13 cellular contexts compared by ENCODE assay signal in genomic region chr13:49569993-49570689, GRCh38. TPM values are rescaled to one million over a fixed set of nuclear protein-coding genes. Genes with fewer than 3 reads are reported as not detected.
DNase-seq lines count a peak whose midpoint lies in the region; ATAC-seq and TF ChIP-seq lines count a peak whose summit lies in the region.
"Had no signal": no experiment of that assay in that cellular context is flagged by ENCODE, and none has a peak within 500 bp of the region (broad histone marks: within the 10 kb centered on the region; RNA-seq: fewer than 3 reads in every experiment).

No MANE protein-coding gene starts in this region.

- ATAC-seq in GM19463 (IDR thresholded peaks at IDR 0.05; ENCODE audit: unreplicated experiment), result peak; percentile 43
- ATAC-seq in esophagus mucosa, result peak; percentile 91

- H3K4me3 ChIP-seq in OCI-LY7 (ENCODE audit: low read depth, low read length, poor library complexity, severe bottlenecking) (no peak overlapping the region), adrenal gland (no peak overlapping the region), right atrium auricular region (no peak overlapping the region), left ventricle myocardium inferior (no peak overlapping the region)
- H3K4me3 ChIP-seq: SJCRH30 had no signal

- peaks cover 12% of the 10 kb centered on the region for H3K4me1 Mint-ChIP-seq in T-helper 2 cell treated with Interferon-gamma antibody and Interleukin-4, amounts not matched to agents 5 μg/mL and 100 μg/mL, for 36 hours (ENCODE audit: low read depth)

- H3K27me3 Mint-ChIP-seq in T-helper 2 cell treated with Interferon-gamma antibody and Interleukin-4, amounts not matched to agents 5 μg/mL and 100 μg/mL, for 36 hours (ENCODE audit: low read depth), result no peaks in the 10 kb centered on the region
- H3K27me3 Mint-ChIP-seq: IgD-negative memory B cell had no signal

- TF ChIP-seq POLR2A in adrenal gland (IDR thresholded peaks at IDR 0.05), result no peak

- no peak overlapping the region for H3K4me3 Mint-ChIP-seq in T-helper 2 cell treated with Interferon-gamma antibody and Interleukin-4, amounts not matched to agents 5 μg/mL and 100 μg/mL, for 36 hours
- H3K4me3 Mint-ChIP-seq: IgD-negative memory B cell had no signal

- H3K27ac ChIP-seq in OCI-LY7 (ENCODE audit: low read depth, low read length, poor library complexity, severe bottlenecking), result no peak overlapping the region
- H3K27ac ChIP-seq in adrenal gland, result no peak overlapping the region
- no peak overlapping the region for H3K27ac ChIP-seq in right atrium auricular region
- no peak overlapping the region for H3K27ac ChIP-seq in left ventricle myocardium inferior (replicated peaks)
- H3K27ac ChIP-seq: SJCRH30 had no signal

- H3K27me3 ChIP-seq in adrenal gland, result no peaks in the 10 kb centered on the region
- H3K27me3 ChIP-seq in right atrium auricular region, result no peaks in the 10 kb centered on the region
- H3K27me3 ChIP-seq in left ventricle myocardium inferior (ENCODE audit: low read depth), result no peaks in the 10 kb centered on the region
- H3K27me3 ChIP-seq: SJCRH30 had no signal

- DNase-seq in Daoy (ENCODE audit: low read depth) (peak; percentile 4), OCI-LY7 (ENCODE audit: low spot score) (no peak), adrenal gland (no peak), right atrium auricular region (ENCODE audit: low spot score) (no peak), left ventricle myocardium inferior (no peak)
- DNase-seq in T-helper 2 cell treated with Interferon-gamma antibody and Interleukin-4, amounts not matched to agents 5 μg/mL and 100 μg/mL, for 36 hours (ENCODE audit: low spot score), result no peak
- DNase-seq: activated CD4-positive, CD25-positive, alpha-beta regulatory T cell treated with anti-CD3 and anti-CD28 coated beads, Interleukin-2, amount 50 U/mL, for 72 hours; NCI-H2171 treated with DMSO at 0.1 percent for 48 hours; SJCRH30 had no signal

- no peaks in the 10 kb centered on the region for H3K79me2 ChIP-seq in OCI-LY7 (ENCODE audit: insufficient read depth, low read depth, low read length)

- H3K36me3 ChIP-seq in OCI-LY7 (ENCODE audit: insufficient read depth, low read length), result peaks cover 22% of the 10 kb centered on the region
- peaks cover 0 to 12% of the 10 kb centered on the region in 2 donors for H3K36me3 ChIP-seq in adrenal gland (replicated peaks in 1 of 2)
- peaks cover 6% of the 10 kb centered on the region for H3K36me3 ChIP-seq in right atrium auricular region
- H3K36me3 ChIP-seq in left ventricle myocardium inferior, result peaks cover 10% of the 10 kb centered on the region

- CTCF ChIA-PET in OCI-LY7 (lab: Charles Lee; ENCODE audit: unreplicated experiment), result interaction anchor here (0.5 kb wide), 1 partner anchor 55 kb away, joined by 3 read pairs; no protein-coding TSS in a partner anchor

- H3K4me1 ChIP-seq in OCI-LY7 (ENCODE audit: insufficient read depth, low read length, poor library complexity, severe bottlenecking) (peaks cover 6% of the 10 kb centered on the region), adrenal gland (replicated peaks in 1 of 2) (peaks cover 0 to 14% of the 10 kb centered on the region in 2 donors), right atrium auricular region (no peaks in the 10 kb centered on the region), left ventricle myocardium inferior (peaks cover 15% of the 10 kb centered on the region)
- H3K4me1 ChIP-seq: SJCRH30 had no signal

- WGBS in adrenal gland, 4 donors, result 40 to 78% (median 57%) methylated on average over 1 of the region's 1 CpG

- no peaks in the 10 kb centered on the region for H3K9me2 ChIP-seq in OCI-LY7 (ENCODE audit: insufficient read depth, low read length)

- H3K9me3 ChIP-seq in OCI-LY7 (ENCODE audit: low read length) (no peaks in the 10 kb centered on the region), adrenal gland (replicated peaks in 1 of 3) (no peaks in the 10 kb centered on the region), right atrium auricular region (no peaks in the 10 kb centered on the region), left ventricle myocardium inferior (replicated peaks) (no peaks in the 10 kb centered on the region)
- H3K9me3 ChIP-seq: SJCRH30 had no signal

- no peak overlapping the region for H3K4me2 ChIP-seq in OCI-LY7 (ENCODE audit: low read length)

- no peak overlapping the region for H2AFZ ChIP-seq in OCI-LY7 (ENCODE audit: low read length)

- H4K20me1 ChIP-seq in OCI-LY7 (ENCODE audit: insufficient read depth, low read length), result no peaks in the 10 kb centered on the region

- peak overlapping the region; percentile 72 for H3K27ac Mint-ChIP-seq in T-helper 2 cell treated with Interferon-gamma antibody and Interleukin-4, amounts not matched to agents 5 μg/mL and 100 μg/mL, for 36 hours
- H3K27ac Mint-ChIP-seq: IgD-negative memory B cell had no signal

- POLR2A ChIA-PET in OCI-LY7 (lab: Charles Lee), result interaction anchor here (0.6 to 1.1 kb wide), 3 partner anchors 9 to 306 kb away, joined by 3 to 5 read pairs (median 4); partner anchors contain the start of gene RCBTB1

- TF ChIP-seq CTCF in OCI-LY7 (conservative IDR thresholded peaks at IDR 0.05; ENCODE audit: low read length), result no peak
- no peak for TF ChIP-seq CTCF in adrenal gland (IDR thresholded peaks at IDR 0.05)
- no peak for TF ChIP-seq CTCF in right atrium auricular region (IDR thresholded peaks at IDR 0.05)
- no peak for TF ChIP-seq CTCF in left ventricle myocardium inferior (IDR thresholded peaks at IDR 0.05; ENCODE audit: borderline replicate concordance)

- intact Hi-C loops in OCI-LY7 (cut with micrococcal nuclease; ENCODE audit: unreplicated experiment) (no loop called here), adrenal gland (cut with DNase I) (no loop called here), left ventricle myocardium inferior (cut with micrococcal nuclease) (no loop called here)

- H3K36me3 Mint-ChIP-seq in T-helper 2 cell treated with Interferon-gamma antibody and Interleukin-4, amounts not matched to agents 5 μg/mL and 100 μg/mL, for 36 hours (ENCODE audit: low read depth), result peaks cover 6% of the 10 kb centered on the region

- BruUV-seq in OCI-LY7 (replicated peaks; lab: Mats Ljungman, UMichigan), result no TSS peak

- no peaks in the 10 kb centered on the region for H3K9me3 Mint-ChIP-seq in T-helper 2 cell treated with Interferon-gamma antibody and Interleukin-4, amounts not matched to agents 5 μg/mL and 100 μg/mL, for 36 hours
- H3K9me3 Mint-ChIP-seq: IgD-negative memory B cell had no signal

RNA-seq across cellular contexts. Expression of gene RCBTB1, which starts 15.2 kb away (rescaled TPM):
- 5.0 and 10.6 TPM in 2 replicates for total RNA-seq in Daoy (2014; rRNA removed; shearing (Covaris generic))
- total RNA-seq in esophagus mucosa (4.5 TPM), OCI-LY7 (2022) (30.6 and 31.1 TPM in 2 replicates), adrenal gland (10 to 100 TPM; 19.3 to 87.5 (median 45.5) TPM), right atrium auricular region (10 to 100 TPM in 1 of 2 donors, 1 to 10 TPM in 1; 8.9 to 19.6 TPM), left ventricle myocardium inferior (21.6 TPM)
- total RNA-seq in OCI-LY7 (2014; rRNA removed; shearing (Covaris generic)), result 13.4 and 15.1 TPM in 2 replicates
- polyA plus RNA-seq in adrenal gland, result 10 to 100 TPM; 11.7 to 25.6 (median 19.6) TPM

RNA-seq across cellular contexts. Expression of gene ARL11, which starts 58.2 kb away (rescaled TPM):
- total RNA-seq in Daoy (2014; rRNA removed; shearing (Covaris generic)), result not detected in 2 replicates
- 1.2 TPM for total RNA-seq in esophagus mucosa
- 5.9 and 8.3 TPM in 2 replicates for total RNA-seq in OCI-LY7 (2014; rRNA removed; shearing (Covaris generic))
- total RNA-seq in OCI-LY7 (2022), result 20.5 and 22.6 TPM in 2 replicates
- 1 to 10 TPM in 6 of 8 donors, under 1 TPM in 2; 0.18 to 2.9 (median 1.6) TPM for total RNA-seq in adrenal gland
- polyA plus RNA-seq in adrenal gland, result 1 to 10 TPM in 2 of 3 donors, under 1 TPM in 1; 0.62 to 2.3 (median 1.1) TPM
- total RNA-seq in right atrium auricular region, result under 1 TPM; 0.19 to 0.63 TPM
- 0.52 TPM for total RNA-seq in left ventricle myocardium inferior
- total RNA-seq: myocyte, SJCRH30 had no signal
